ENCODE assay signal across 23 cellular contexts in genomic region chr1:94257451-94257850, GRCh38. TPM values are rescaled to one million over a fixed set of nuclear protein-coding genes. Genes with fewer than 3 reads are reported as not detected.
DNase-seq lines count a peak whose midpoint lies in the region; ATAC-seq, FAIRE-seq and TF ChIP-seq lines count a peak whose summit lies in the region.
"Had no signal": no experiment of that assay in that cellular context is flagged by ENCODE, and none has a peak within 500 bp of the region (broad histone marks: within the 10 kb centered on the region; RNA-seq: fewer than 3 reads in every experiment).

No MANE protein-coding gene starts in this region.

- no peak overlapping the region for H3K18ac ChIP-seq in mesenchymal stem cell (ENCODE audit: low read depth in 1 of 2, low read length in 2 of 2)

- no peak overlapping the region for H3K14ac ChIP-seq in mesenchymal stem cell (ENCODE audit: low read length in 2 of 2)

- intact Hi-C loops in Panc1 (cut with micrococcal nuclease; ENCODE audit: unreplicated experiment) (no loop called here), tibial artery (cut with DNase I; ENCODE audit: low total_unique reads) (no loop called here), aorta (cut with DNase I) (no loop called here)

- H3K9me3 ChIP-seq in Panc1 (ENCODE audit: control insufficient read depth, insufficient read depth, low read depth, low read length): no peaks in the 10 kb centered on the region
- no peaks in the 10 kb centered on the region for H3K9me3 ChIP-seq in tibial artery
- no peaks in the 10 kb centered on the region for H3K9me3 ChIP-seq in aorta (ENCODE audit: control insufficient read depth, low read length)
- H3K9me3 ChIP-seq in mesenchymal stem cell (ENCODE audit: control insufficient read depth, low read length): no peaks in the 10 kb centered on the region
- H3K9me3 ChIP-seq: HAP-1 had no signal

- BruUV-seq in Panc1 (replicated peaks; lab: Mats Ljungman, UMichigan): no TSS peak

- H3K27me3 Mint-ChIP-seq in chondrocyte (ENCODE audit: low read depth): no peaks in the 10 kb centered on the region

- no peak overlapping the region for H2BK120ac ChIP-seq in mesenchymal stem cell (ENCODE audit: low read depth, low read length)

- H2AK5ac ChIP-seq in mesenchymal stem cell (ENCODE audit: low read length, severe bottlenecking): no peak overlapping the region

- H3K9ac ChIP-seq in mesenchymal stem cell (ENCODE audit: low read length): no peak overlapping the region
- H3K9ac ChIP-seq: BLaER1 treated with 17β-estradiol and CSF1 and Interleukin-3, amounts not matched to agents 10 nM and 100 nM had no signal

- H2BK12ac ChIP-seq in mesenchymal stem cell (ENCODE audit: low read length in 2 of 2): no peak overlapping the region

- H3K9me3 Mint-ChIP-seq in chondrocyte (ENCODE audit: low read depth): peaks cover 4% of the 10 kb centered on the region
- H3K9me3 Mint-ChIP-seq: CD4-positive, alpha-beta T cell; GM23338; HFFc6 had no signal

- no peak for ATAC-seq in Panc1
- no peak for ATAC-seq in aorta (ENCODE audit: low FRiP score)
- ATAC-seq: GM23338 had no signal

- CTCF ChIA-PET in Panc1 (lab: Charles Lee): interaction anchor here (0.6 kb wide), 2 partner anchors 19 to 39 kb away, joined by 3 read pairs; no protein-coding TSS in a partner anchor

- no peak overlapping the region for H3K4me3 Mint-ChIP-seq in chondrocyte (ENCODE audit: unreplicated experiment)
- H3K4me3 Mint-ChIP-seq: CD4-positive, alpha-beta T cell; GM23338; HFFc6 had no signal

- H3K36me3 ChIP-seq in Panc1 (ENCODE audit: control insufficient read depth, insufficient read depth, low read length) (no peaks in the 10 kb centered on the region), tibial artery (no peaks in the 10 kb centered on the region), aorta (ENCODE audit: control insufficient read depth in 1 of 2, insufficient read depth in 2 of 2, low read length in 1 of 2) (no peaks in the 10 kb centered on the region), mesenchymal stem cell (ENCODE audit: control insufficient read depth in 1 of 2, insufficient read depth in 2 of 2, low read depth in 1 of 2, low read length in 2 of 2) (no peaks in the 10 kb centered on the region)
- H3K36me3 ChIP-seq: BLaER1 treated with 17β-estradiol and CSF1 and Interleukin-3, amounts not matched to agents 10 nM and 100 nM; HAP-1 had no signal

- no peaks in the 10 kb centered on the region for H3K36me3 Mint-ChIP-seq in chondrocyte (ENCODE audit: low read depth)

- no peak overlapping the region for H2BK15ac ChIP-seq in mesenchymal stem cell (ENCODE audit: low read depth, poor library complexity, severe bottlenecking)

- H3K4ac ChIP-seq in mesenchymal stem cell (ENCODE audit: low read depth in 1 of 2, low read length in 2 of 2): no peak overlapping the region

- peaks cover 2% of the 10 kb centered on the region for H3K79me1 ChIP-seq in mesenchymal stem cell (replicated peaks; ENCODE audit: low read length, poor library complexity, severe bottlenecking)

- no peak overlapping the region for H3K4me2 ChIP-seq in mesenchymal stem cell (ENCODE audit: low read length, poor library complexity, severe bottlenecking)
- H3K4me2 ChIP-seq: BLaER1 treated with 17β-estradiol and CSF1 and Interleukin-3, amounts not matched to agents 10 nM and 100 nM; GM23338 had no signal

- no peak overlapping the region for H3K4me3 ChIP-seq in Panc1 (ENCODE audit: low read depth in 2 of 2, low read length in 2 of 2)
- H3K4me3 ChIP-seq in tibial artery: no peak overlapping the region
- H3K4me3 ChIP-seq in aorta (ENCODE audit: low read length in 2 of 2): no peak overlapping the region
- H3K4me3 ChIP-seq in mesenchymal stem cell (ENCODE audit: insufficient read depth in 1 of 2, low read depth in 1 of 2, low read length in 2 of 2): no peak overlapping the region
- H3K4me3 ChIP-seq: BLaER1 treated with 17β-estradiol and CSF1 and Interleukin-3, amounts not matched to agents 10 nM and 100 nM; GM23338; HAP-1 had no signal

- POLR2A ChIA-PET in Panc1 (lab: Charles Lee): no interaction called here

- no peak for TF ChIP-seq CTCF in Panc1 (IDR thresholded peaks at IDR 0.05)
- no peak for TF ChIP-seq CTCF in chondrocyte (IDR thresholded peaks at IDR 0.05)
- no peak for TF ChIP-seq CTCF in tibial artery (IDR thresholded peaks at IDR 0.05)

- H3K27ac Mint-ChIP-seq in chondrocyte (ENCODE audit: unreplicated experiment): peak overlapping the region; percentile 50
- H3K27ac Mint-ChIP-seq: CD4-positive, alpha-beta T cell; GM23338 had no signal

- H4K91ac ChIP-seq in mesenchymal stem cell (ENCODE audit: low read length): no peak overlapping the region

- peaks cover 23% of the 10 kb centered on the region for H3K4me1 Mint-ChIP-seq in chondrocyte (ENCODE audit: low read depth)

- in situ Hi-C loops in Panc1 (cut with HindIII; ENCODE audit: low pct_unique_long_range_greater_than_20kb, low sequenced_read_pairs): no loop called here

- H2BK5ac ChIP-seq in mesenchymal stem cell (ENCODE audit: low read depth, low read length, poor library complexity, severe bottlenecking): no peak overlapping the region

- no peak for TF ChIP-seq POLR2A in H54 (IDR thresholded peaks at IDR 0.05; ENCODE audit: low read depth, low read length)

- no peak overlapping the region for H4K8ac ChIP-seq in mesenchymal stem cell (ENCODE audit: low read length)

- FAIRE-seq in H54 (lab: Jason Lieb, UNC): peak; percentile 52
- FAIRE-seq: A204.1, G401.6 had no signal

- no peak for DNase-seq in H54 (ENCODE audit: insufficient read length, low spot score)
- DNase-seq in Panc1 (ENCODE audit: low read depth, low spot score): no peak
- DNase-seq in chondrocyte (ENCODE audit: low spot score): no peak
- no peak for DNase-seq in tibial artery
- no peak for DNase-seq in SW 1271 (lab: John Stamatoyannopoulos, UW)
- no peak for DNase-seq in aorta
- no peak for DNase-seq in mesenchymal stem cell
- DNase-seq: AML-193; CD4-positive, alpha-beta T cell; DMS53; HFFc6; KG1; MM.1S; NCI-H1694; NCI-H2029 treated with DMSO at 0.1 percent for 48 hours; NCI-H2227 treated with DMSO at 0.1 percent for 48 hours; NCI-H526 treated with DMSO at 0.1 percent for 48 hours; SHP77 had no signal

- H3K4me1 ChIP-seq in Panc1 (ENCODE audit: control insufficient read depth, insufficient read depth, low read length) (peaks cover 14% of the 10 kb centered on the region), tibial artery (peaks cover 3 to 27% (median 17%) of the 10 kb centered on the region in 4 donors), aorta (ENCODE audit: control insufficient read depth in 1 of 2, insufficient read depth in 2 of 2, low read length in 2 of 2) (peaks cover 0 to 4% of the 10 kb centered on the region in 2 donors), mesenchymal stem cell (ENCODE audit: control insufficient read depth, insufficient read depth, low read depth, low read length) (peaks cover 4% of the 10 kb centered on the region)
- H3K4me1 ChIP-seq: BLaER1 treated with 17β-estradiol and CSF1 and Interleukin-3, amounts not matched to agents 10 nM and 100 nM; HAP-1 had no signal

- H3K27me3 ChIP-seq in Panc1 (ENCODE audit: control insufficient read depth, insufficient read depth, low read length) (no peaks in the 10 kb centered on the region), tibial artery (no peaks in the 10 kb centered on the region), aorta (ENCODE audit: control insufficient read depth in 1 of 2, insufficient read depth in 2 of 2, low read length in 1 of 2) (no peaks in the 10 kb centered on the region), mesenchymal stem cell (ENCODE audit: control insufficient read depth in 1 of 2, insufficient read depth in 1 of 2, low read length in 2 of 2) (no peaks in the 10 kb centered on the region)
- H3K27me3 ChIP-seq: BLaER1 treated with 17β-estradiol and CSF1 and Interleukin-3, amounts not matched to agents 10 nM and 100 nM had no signal

- H3K27ac ChIP-seq in Panc1 (ENCODE audit: low read length) (peak overlapping the region; percentile 51; the same call in 1 of the 2 replicates), tibial artery (peak overlapping the region; percentile 65), aorta (ENCODE audit: low read depth in 1 of 2, low read length in 2 of 2) (no peak overlapping the region), mesenchymal stem cell (ENCODE audit: low read length, poor library complexity, severe bottlenecking) (no peak overlapping the region)
- H3K27ac ChIP-seq: BLaER1 treated with 17β-estradiol and CSF1 and Interleukin-3, amounts not matched to agents 10 nM and 100 nM had no signal

- no peak overlapping the region for H3K23ac ChIP-seq in mesenchymal stem cell (ENCODE audit: low read length in 2 of 2)

- no peak overlapping the region for H2AFZ ChIP-seq in mesenchymal stem cell (ENCODE audit: low read depth, low read length)
- H2AFZ ChIP-seq: GM23338 had no signal

RNA-seq across cellular contexts. Expression of gene ARHGAP29, which starts 20.1 kb away (rescaled TPM):
- total RNA-seq in Panc1 (2021; ENCODE audit: unreplicated experiment) (197 TPM), chondrocyte (44.0 to 44.8 TPM (median 44.7 TPM) in 3 replicates), aorta (10 to 100 TPM; 40.1 to 65.4 TPM)
- 64.8 TPM for polyA plus RNA-seq in Panc1 (2012; ENCODE audit: insufficient read length)
- polyA plus RNA-seq in aorta: 10 to 100 TPM in 1 of 2 donors, 1 to 10 TPM in 1; 6.8 to 18.8 TPM
- polyA plus RNA-seq in mesenchymal stem cell (2013, experiment 1 of 2): 4.1 TPM
- 4.1 TPM for polyA plus RNA-seq in mesenchymal stem cell (2013, experiment 2 of 2)
- total RNA-seq: CD4-positive, alpha-beta T cell had no signal

Comparison
In these comparisons a context has a peak if more than half of its experiments do, and no peak if none do; other contexts are left out.
1. H3K27ac ChIP-seq: peak in Panc1 (single experiment) and tibial artery (2 of 2); none in aorta (0 of 2) and mesenchymal stem cell (single experiment).